Comparison of ENCODE assay signal across 1 cellular context in the genomic region with DNA sequence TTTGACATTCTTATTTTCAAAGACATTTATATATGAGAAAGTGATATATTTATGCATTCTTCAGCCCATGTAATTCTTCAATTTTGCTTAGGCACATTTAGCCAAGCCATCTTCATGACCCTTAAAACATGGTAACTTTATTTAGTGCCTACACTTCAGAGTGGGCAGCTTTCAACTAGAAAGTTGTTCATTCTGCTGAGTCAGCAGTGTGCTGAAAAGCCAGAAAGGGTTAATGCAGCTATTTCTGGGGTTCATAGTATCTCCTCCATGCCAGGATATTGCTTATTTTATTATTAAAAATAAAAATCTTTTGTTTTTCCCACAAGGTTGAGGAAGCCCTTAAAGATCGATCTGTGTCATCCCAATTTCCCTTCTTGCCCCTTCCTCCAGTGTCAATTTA.
A peak's percentile ranks its signal among the peaks of the same experiment; 100 is the strongest.
TF ChIP-seq lines count a peak whose summit lies in the region.

No MANE protein-coding gene starts in this region.

TF ChIP-seq in K562, 482 proteins besides CTCF, POLR2A, EP300 and RAD21:
- TF ChIP-seq, protein P1, sequence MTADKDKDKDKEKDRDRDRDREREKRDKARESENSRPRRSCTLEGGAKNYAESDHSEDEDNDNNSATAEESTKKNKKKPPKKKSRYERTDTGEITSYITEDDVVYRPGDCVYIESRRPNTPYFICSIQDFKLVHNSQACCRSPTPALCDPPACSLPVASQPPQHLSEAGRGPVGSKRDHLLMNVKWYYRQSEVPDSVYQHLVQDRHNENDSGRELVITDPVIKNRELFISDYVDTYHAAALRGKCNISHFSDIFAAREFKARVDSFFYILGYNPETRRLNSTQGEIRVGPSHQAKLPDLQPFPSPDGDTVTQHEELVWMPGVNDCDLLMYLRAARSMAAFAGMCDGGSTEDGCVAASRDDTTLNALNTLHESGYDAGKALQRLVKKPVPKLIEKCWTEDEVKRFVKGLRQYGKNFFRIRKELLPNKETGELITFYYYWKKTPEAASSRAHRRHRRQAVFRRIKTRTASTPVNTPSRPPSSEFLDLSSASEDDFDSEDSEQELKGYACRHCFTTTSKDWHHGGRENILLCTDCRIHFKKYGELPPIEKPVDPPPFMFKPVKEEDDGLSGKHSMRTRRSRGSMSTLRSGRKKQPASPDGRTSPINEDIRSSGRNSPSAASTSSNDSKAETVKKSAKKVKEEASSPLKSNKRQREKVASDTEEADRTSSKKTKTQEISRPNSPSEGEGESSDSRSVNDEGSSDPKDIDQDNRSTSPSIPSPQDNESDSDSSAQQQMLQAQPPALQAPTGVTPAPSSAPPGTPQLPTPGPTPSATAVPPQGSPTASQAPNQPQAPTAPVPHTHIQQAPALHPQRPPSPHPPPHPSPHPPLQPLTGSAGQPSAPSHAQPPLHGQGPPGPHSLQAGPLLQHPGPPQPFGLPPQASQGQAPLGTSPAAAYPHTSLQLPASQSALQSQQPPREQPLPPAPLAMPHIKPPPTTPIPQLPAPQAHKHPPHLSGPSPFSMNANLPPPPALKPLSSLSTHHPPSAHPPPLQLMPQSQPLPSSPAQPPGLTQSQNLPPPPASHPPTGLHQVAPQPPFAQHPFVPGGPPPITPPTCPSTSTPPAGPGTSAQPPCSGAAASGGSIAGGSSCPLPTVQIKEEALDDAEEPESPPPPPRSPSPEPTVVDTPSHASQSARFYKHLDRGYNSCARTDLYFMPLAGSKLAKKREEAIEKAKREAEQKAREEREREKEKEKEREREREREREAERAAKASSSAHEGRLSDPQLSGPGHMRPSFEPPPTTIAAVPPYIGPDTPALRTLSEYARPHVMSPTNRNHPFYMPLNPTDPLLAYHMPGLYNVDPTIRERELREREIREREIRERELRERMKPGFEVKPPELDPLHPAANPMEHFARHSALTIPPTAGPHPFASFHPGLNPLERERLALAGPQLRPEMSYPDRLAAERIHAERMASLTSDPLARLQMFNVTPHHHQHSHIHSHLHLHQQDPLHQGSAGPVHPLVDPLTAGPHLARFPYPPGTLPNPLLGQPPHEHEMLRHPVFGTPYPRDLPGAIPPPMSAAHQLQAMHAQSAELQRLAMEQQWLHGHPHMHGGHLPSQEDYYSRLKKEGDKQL (CRISPR knock-in tag; IDR thresholded peaks at IDR 0.05; ENCODE audit: borderline replicate concordance), result no peak
- no peak for TF ChIP-seq ZNF668 (CRISPR knock-in tag; IDR thresholded peaks at IDR 0.05)
- TF ChIP-seq ZKSCAN8 (CRISPR knock-in tag; IDR thresholded peaks at IDR 0.05), result no peak
- TF ChIP-seq C11orf30 (IDR thresholded peaks at IDR 0.05; ENCODE audit: low read depth), result peak; percentile 92
- TF ChIP-seq MAFG (tag; conservative IDR thresholded peaks at IDR 0.05), result peak; percentile 92
- peak; percentile 98 for TF ChIP-seq MAFK (IDR thresholded peaks at IDR 0.05; ENCODE audit: low read length)
- TF ChIP-seq ZNF316 (IDR thresholded peaks at IDR 0.05), result peak; percentile 94
- no peak for TF ChIP-seq PRPF4 (IDR thresholded peaks at IDR 0.05; ENCODE audit: insufficient read depth, low read depth, low read length, poor library complexity, severe bottlenecking)
- TF ChIP-seq, protein P2, sequence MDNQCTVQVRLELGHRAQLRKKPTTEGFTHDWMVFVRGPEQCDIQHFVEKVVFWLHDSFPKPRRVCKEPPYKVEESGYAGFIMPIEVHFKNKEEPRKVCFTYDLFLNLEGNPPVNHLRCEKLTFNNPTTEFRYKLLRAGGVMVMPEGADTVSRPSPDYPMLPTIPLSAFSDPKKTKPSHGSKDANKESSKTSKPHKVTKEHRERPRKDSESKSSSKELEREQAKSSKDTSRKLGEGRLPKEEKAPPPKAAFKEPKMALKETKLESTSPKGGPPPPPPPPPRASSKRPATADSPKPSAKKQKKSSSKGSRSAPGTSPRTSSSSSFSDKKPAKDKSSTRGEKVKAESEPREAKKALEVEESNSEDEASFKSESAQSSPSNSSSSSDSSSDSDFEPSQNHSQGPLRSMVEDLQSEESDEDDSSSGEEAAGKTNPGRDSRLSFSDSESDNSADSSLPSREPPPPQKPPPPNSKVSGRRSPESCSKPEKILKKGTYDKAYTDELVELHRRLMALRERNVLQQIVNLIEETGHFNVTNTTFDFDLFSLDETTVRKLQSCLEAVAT (IDR thresholded peaks at IDR 0.05), result no peak
- TF ChIP-seq MAFF (IDR thresholded peaks at IDR 0.05; ENCODE audit: low read length), result peak; percentile 98
- no peak for TF ChIP-seq ERF (CRISPR knock-in tag; IDR thresholded peaks at IDR 0.05)
- no peak for TF ChIP-seq SMAD3 (CRISPR knock-in tag; conservative IDR thresholded peaks at IDR 0.05)
- no peak for TF ChIP-seq TSC22D4 (tag; IDR thresholded peaks at IDR 0.05)
- TF ChIP-seq, protein P3, sequence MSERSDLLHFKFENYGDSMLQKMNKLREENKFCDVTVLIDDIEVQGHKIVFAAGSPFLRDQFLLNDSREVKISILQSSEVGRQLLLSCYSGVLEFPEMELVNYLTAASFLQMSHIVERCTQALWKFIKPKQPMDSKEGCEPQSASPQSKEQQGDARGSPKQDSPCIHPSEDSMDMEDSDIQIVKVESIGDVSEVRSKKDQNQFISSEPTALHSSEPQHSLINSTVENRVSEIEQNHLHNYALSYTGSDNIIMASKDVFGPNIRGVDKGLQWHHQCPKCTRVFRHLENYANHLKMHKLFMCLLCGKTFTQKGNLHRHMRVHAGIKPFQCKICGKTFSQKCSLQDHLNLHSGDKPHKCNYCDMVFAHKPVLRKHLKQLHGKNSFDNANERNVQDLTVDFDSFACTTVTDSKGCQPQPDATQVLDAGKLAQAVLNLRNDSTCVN (CRISPR knock-in tag; IDR thresholded peaks at IDR 0.05), result no peak
- TF ChIP-seq, protein P4, sequence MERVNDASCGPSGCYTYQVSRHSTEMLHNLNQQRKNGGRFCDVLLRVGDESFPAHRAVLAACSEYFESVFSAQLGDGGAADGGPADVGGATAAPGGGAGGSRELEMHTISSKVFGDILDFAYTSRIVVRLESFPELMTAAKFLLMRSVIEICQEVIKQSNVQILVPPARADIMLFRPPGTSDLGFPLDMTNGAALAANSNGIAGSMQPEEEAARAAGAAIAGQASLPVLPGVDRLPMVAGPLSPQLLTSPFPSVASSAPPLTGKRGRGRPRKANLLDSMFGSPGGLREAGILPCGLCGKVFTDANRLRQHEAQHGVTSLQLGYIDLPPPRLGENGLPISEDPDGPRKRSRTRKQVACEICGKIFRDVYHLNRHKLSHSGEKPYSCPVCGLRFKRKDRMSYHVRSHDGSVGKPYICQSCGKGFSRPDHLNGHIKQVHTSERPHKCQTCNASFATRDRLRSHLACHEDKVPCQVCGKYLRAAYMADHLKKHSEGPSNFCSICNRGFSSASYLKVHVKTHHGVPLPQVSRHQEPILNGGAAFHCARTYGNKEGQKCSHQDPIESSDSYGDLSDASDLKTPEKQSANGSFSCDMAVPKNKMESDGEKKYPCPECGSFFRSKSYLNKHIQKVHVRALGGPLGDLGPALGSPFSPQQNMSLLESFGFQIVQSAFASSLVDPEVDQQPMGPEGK (CRISPR knock-in tag; IDR thresholded peaks at IDR 0.05; ENCODE audit: borderline replicate concordance), result no peak
